20 cellular contexts compared by ENCODE assay signal in genomic region chr2:7766302-7766701, GRCh38.
A peak's percentile ranks its signal among the peaks of the same experiment; 100 is the strongest.
DNase-seq lines count a peak whose midpoint lies in the region; ATAC-seq and TF ChIP-seq lines count a peak whose summit lies in the region.
"Had no signal": no experiment of that assay in that cellular context is flagged by ENCODE, and none has a peak within 500 bp of the region (broad histone marks: within the 10 kb centered on the region; RNA-seq: fewer than 3 reads in every experiment).

No MANE protein-coding gene starts in this region.

- POLR2A ChIA-PET in activated CD8-positive, alpha-beta T cell treated with anti-CD3 and anti-CD28 coated beads for 36 hours (lab: Charles Lee): interaction anchor here (0.6 to 1.3 kb wide), 5 partner anchors 8 to 52 kb away, joined by 3 to 4 read pairs (median 3); no protein-coding TSS in a partner anchor
- POLR2A ChIA-PET in activated CD8-positive, alpha-beta T cell treated with anti-CD3 and anti-CD28 coated beads, Interleukin-2, amount 10 ng/mL, durations not matched to agents 7 days and 5 days (lab: Charles Lee): no interaction called here

- no peaks in the 10 kb centered on the region for H3K27me3 Mint-ChIP-seq in activated CD8-positive, alpha-beta T cell treated with anti-CD3 and anti-CD28 coated beads for 36 hours
- H3K27me3 Mint-ChIP-seq in activated CD8-positive, alpha-beta T cell treated with anti-CD3 and anti-CD28 coated beads, Interleukin-2, amount 10 ng/mL, durations not matched to agents 7 days and 5 days (ENCODE audit: low read depth): no peaks in the 10 kb centered on the region
- H3K27me3 Mint-ChIP-seq in activated T-cell treated with anti-CD3 and anti-CD28 coated beads, Interleukin-2, amount 50 U/mL, for 72 hours (ENCODE audit: low read depth): no peaks in the 10 kb centered on the region
- H3K27me3 Mint-ChIP-seq in activated naive CD8-positive, alpha-beta T cell treated with anti-CD3 and anti-CD28 coated beads, Interleukin-2, amount 50 U/mL, for 24 hours: no peaks in the 10 kb centered on the region

- H3K36me3 Mint-ChIP-seq in activated CD8-positive, alpha-beta T cell treated with anti-CD3 and anti-CD28 coated beads for 36 hours (ENCODE audit: low read depth): peaks cover 21% of the 10 kb centered on the region
- H3K36me3 Mint-ChIP-seq in activated CD8-positive, alpha-beta T cell treated with anti-CD3 and anti-CD28 coated beads, Interleukin-2, amount 10 ng/mL, durations not matched to agents 7 days and 5 days (ENCODE audit: low read depth): peaks cover 26% of the 10 kb centered on the region
- peaks cover 28 to 44% of the 10 kb centered on the region in 2 donors for H3K36me3 Mint-ChIP-seq in activated T-cell treated with anti-CD3 and anti-CD28 coated beads, Interleukin-2, amount 50 U/mL, for 72 hours (ENCODE audit: insufficient read depth in 2 of 2)
- peaks cover 21% of the 10 kb centered on the region for H3K36me3 Mint-ChIP-seq in activated naive CD8-positive, alpha-beta T cell treated with anti-CD3 and anti-CD28 coated beads, Interleukin-2, amount 50 U/mL, for 24 hours (ENCODE audit: low read depth)
- H3K36me3 Mint-ChIP-seq: CD4-positive, CD25-positive, alpha-beta regulatory T cell had no signal

- H3K9me3 Mint-ChIP-seq in activated CD8-positive, alpha-beta T cell treated with anti-CD3 and anti-CD28 coated beads for 36 hours: peaks cover 22% of the 10 kb centered on the region
- H3K9me3 Mint-ChIP-seq in activated CD8-positive, alpha-beta T cell treated with anti-CD3 and anti-CD28 coated beads, Interleukin-2, amount 10 ng/mL, durations not matched to agents 7 days and 5 days (ENCODE audit: insufficient read depth): peaks cover 35% of the 10 kb centered on the region
- peaks cover 13 to 16% of the 10 kb centered on the region in 2 donors for H3K9me3 Mint-ChIP-seq in activated T-cell treated with anti-CD3 and anti-CD28 coated beads, Interleukin-2, amount 50 U/mL, for 72 hours
- peaks cover 25% of the 10 kb centered on the region for H3K9me3 Mint-ChIP-seq in activated naive CD8-positive, alpha-beta T cell treated with anti-CD3 and anti-CD28 coated beads, Interleukin-2, amount 50 U/mL, for 24 hours

- no peak overlapping the region for H3K4me3 Mint-ChIP-seq in activated CD8-positive, alpha-beta T cell treated with anti-CD3 and anti-CD28 coated beads for 36 hours
- no peak overlapping the region for H3K4me3 Mint-ChIP-seq in activated CD8-positive, alpha-beta T cell treated with anti-CD3 and anti-CD28 coated beads, Interleukin-2, amount 10 ng/mL, durations not matched to agents 7 days and 5 days
- peak overlapping the region in 1 of 2 donors; percentile 48 for H3K4me3 Mint-ChIP-seq in activated T-cell treated with anti-CD3 and anti-CD28 coated beads, Interleukin-2, amount 50 U/mL, for 72 hours
- H3K4me3 Mint-ChIP-seq in activated naive CD8-positive, alpha-beta T cell treated with anti-CD3 and anti-CD28 coated beads, Interleukin-2, amount 50 U/mL, for 24 hours: no peak overlapping the region
- H3K4me3 Mint-ChIP-seq: CD4-positive, CD25-positive, alpha-beta regulatory T cell; HFFc6 had no signal

- peak; percentile 74 for ATAC-seq in activated CD8-positive, alpha-beta T cell treated with anti-CD3 and anti-CD28 coated beads for 36 hours
- no peak for ATAC-seq in activated CD8-positive, alpha-beta T cell treated with anti-CD3 and anti-CD28 coated beads, Interleukin-2, amount 10 ng/mL, durations not matched to agents 7 days and 5 days
- peak; percentile 55 to 79 for ATAC-seq in activated T-cell treated with anti-CD3 and anti-CD28 coated beads, Interleukin-2, amount 50 U/mL, for 72 hours (replicated peaks in 1 of 2)
- ATAC-seq in activated naive CD8-positive, alpha-beta T cell treated with anti-CD3 and anti-CD28 coated beads, Interleukin-2, amount 50 U/mL, for 24 hours: peak; percentile 83
- ATAC-seq in GM18858 (IDR thresholded peaks at IDR 0.05; ENCODE audit: unreplicated experiment): no peak

- H3K27ac Mint-ChIP-seq in activated CD8-positive, alpha-beta T cell treated with anti-CD3 and anti-CD28 coated beads for 36 hours: no peak overlapping the region
- H3K27ac Mint-ChIP-seq in activated CD8-positive, alpha-beta T cell treated with anti-CD3 and anti-CD28 coated beads, Interleukin-2, amount 10 ng/mL, durations not matched to agents 7 days and 5 days: no peak overlapping the region
- H3K27ac Mint-ChIP-seq in activated T-cell treated with anti-CD3 and anti-CD28 coated beads, Interleukin-2, amount 50 U/mL, for 72 hours: no peak overlapping the region
- H3K27ac Mint-ChIP-seq in activated naive CD8-positive, alpha-beta T cell treated with anti-CD3 and anti-CD28 coated beads, Interleukin-2, amount 50 U/mL, for 24 hours: peak overlapping the region; percentile 65
- H3K27ac Mint-ChIP-seq: CD4-positive, CD25-positive, alpha-beta regulatory T cell; HFFc6 had no signal

- intact Hi-C loops in activated CD8-positive, alpha-beta T cell treated with anti-CD3 and anti-CD28 coated beads for 36 hours (cut with micrococcal nuclease): no loop called here

- no peak for TF ChIP-seq CTCF in activated CD8-positive, alpha-beta T cell treated with anti-CD3 and anti-CD28 coated beads for 36 hours (IDR thresholded peaks at IDR 0.05)

- CTCF ChIA-PET in activated CD8-positive, alpha-beta T cell treated with anti-CD3 and anti-CD28 coated beads for 36 hours (lab: Charles Lee): interaction anchor here (0.9 to 1.0 kb wide), 2 partner anchors 9 to 198 kb away, joined by 3 read pairs; no protein-coding TSS in a partner anchor
- CTCF ChIA-PET in activated CD8-positive, alpha-beta T cell treated with anti-CD3 and anti-CD28 coated beads, Interleukin-2, amount 10 ng/mL, durations not matched to agents 7 days and 5 days (lab: Charles Lee): interaction anchor here (1.4 kb wide), 1 partner anchor 35 kb away, joined by 3 read pairs; no protein-coding TSS in a partner anchor

- H3K4me1 Mint-ChIP-seq in activated CD8-positive, alpha-beta T cell treated with anti-CD3 and anti-CD28 coated beads for 36 hours (ENCODE audit: low read depth): peaks cover 11% of the 10 kb centered on the region
- H3K4me1 Mint-ChIP-seq in activated CD8-positive, alpha-beta T cell treated with anti-CD3 and anti-CD28 coated beads, Interleukin-2, amount 10 ng/mL, durations not matched to agents 7 days and 5 days (ENCODE audit: low read depth): peaks cover 11% of the 10 kb centered on the region
- peaks cover 16% of the 10 kb centered on the region for H3K4me1 Mint-ChIP-seq in activated T-cell treated with anti-CD3 and anti-CD28 coated beads, Interleukin-2, amount 50 U/mL, for 72 hours (ENCODE audit: low read depth)
- peaks cover 12% of the 10 kb centered on the region for H3K4me1 Mint-ChIP-seq in activated naive CD8-positive, alpha-beta T cell treated with anti-CD3 and anti-CD28 coated beads, Interleukin-2, amount 50 U/mL, for 24 hours
- H3K4me1 Mint-ChIP-seq: CD4-positive, CD25-positive, alpha-beta regulatory T cell had no signal

- DNase-seq in activated CD8-positive, alpha-beta T cell treated with anti-CD3 and anti-CD28 coated beads for 36 hours: peak; percentile 65
- DNase-seq in activated CD8-positive, alpha-beta T cell treated with anti-CD3 and anti-CD28 coated beads, Interleukin-2, amount 10 ng/mL, durations not matched to agents 7 days and 5 days: no peak
- peak in 1 of 2 donors; percentile 39 for DNase-seq in activated T-cell treated with anti-CD3 and anti-CD28 coated beads, Interleukin-2, amount 50 U/mL, for 72 hours
- DNase-seq in activated naive CD8-positive, alpha-beta T cell treated with anti-CD3 and anti-CD28 coated beads, Interleukin-2, amount 50 U/mL, for 24 hours: no peak
- peak; percentile 47 for DNase-seq in stimulated activated CD8-positive, alpha-beta memory T cell treated with anti-CD3 and anti-CD28 coated beads, Interleukin-4, amount 100 ng/mL, for 48 hours
- DNase-seq in NCI-H69 (lab: John Stamatoyannopoulos, UW) (no peak), NCI-H748 (lab: John Stamatoyannopoulos, UW; ENCODE audit: unreplicated experiment) (no peak)
- DNase-seq: ACHN; AML-193; Caco-2; CD4-positive, CD25-positive, alpha-beta regulatory T cell; EL; HFFc6; KBM-7; NCI-H1417 treated with DMSO at 0.1 percent for 48 hours; NCI-H2029; NCI-H2171 treated with DMSO at 0.1 percent for 48 hours; NCI-H82; PC-9 had no signal

Comparison
In these comparisons a context has a peak if more than half of its experiments do, and no peak if none do; other contexts are left out.
1. ATAC-seq: peak in activated CD8-positive, alpha-beta T cell treated with anti-CD3 and anti-CD28 coated beads for 36 hours (single experiment), activated T-cell treated with anti-CD3 and anti-CD28 coated beads, Interleukin-2, amount 50 U/mL, for 72 hours (2 of 2) and activated naive CD8-positive, alpha-beta T cell treated with anti-CD3 and anti-CD28 coated beads, Interleukin-2, amount 50 U/mL, for 24 hours (single experiment); none in activated CD8-positive, alpha-beta T cell treated with anti-CD3 and anti-CD28 coated beads, Interleukin-2, amount 10 ng/mL, durations not matched to agents 7 days and 5 days (single experiment) and GM18858 (single experiment).
2. DNase-seq: peak in activated CD8-positive, alpha-beta T cell treated with anti-CD3 and anti-CD28 coated beads for 36 hours (single experiment) and stimulated activated CD8-positive, alpha-beta memory T cell treated with anti-CD3 and anti-CD28 coated beads, Interleukin-4, amount 100 ng/mL, for 48 hours (single experiment); none in activated CD8-positive, alpha-beta T cell treated with anti-CD3 and anti-CD28 coated beads, Interleukin-2, amount 10 ng/mL, durations not matched to agents 7 days and 5 days (single experiment), activated naive CD8-positive, alpha-beta T cell treated with anti-CD3 and anti-CD28 coated beads, Interleukin-2, amount 50 U/mL, for 24 hours (single experiment), NCI-H69 (single experiment) and NCI-H748 (single experiment).